8 cellular contexts compared by ENCODE assay signal in the genomic region with DNA sequence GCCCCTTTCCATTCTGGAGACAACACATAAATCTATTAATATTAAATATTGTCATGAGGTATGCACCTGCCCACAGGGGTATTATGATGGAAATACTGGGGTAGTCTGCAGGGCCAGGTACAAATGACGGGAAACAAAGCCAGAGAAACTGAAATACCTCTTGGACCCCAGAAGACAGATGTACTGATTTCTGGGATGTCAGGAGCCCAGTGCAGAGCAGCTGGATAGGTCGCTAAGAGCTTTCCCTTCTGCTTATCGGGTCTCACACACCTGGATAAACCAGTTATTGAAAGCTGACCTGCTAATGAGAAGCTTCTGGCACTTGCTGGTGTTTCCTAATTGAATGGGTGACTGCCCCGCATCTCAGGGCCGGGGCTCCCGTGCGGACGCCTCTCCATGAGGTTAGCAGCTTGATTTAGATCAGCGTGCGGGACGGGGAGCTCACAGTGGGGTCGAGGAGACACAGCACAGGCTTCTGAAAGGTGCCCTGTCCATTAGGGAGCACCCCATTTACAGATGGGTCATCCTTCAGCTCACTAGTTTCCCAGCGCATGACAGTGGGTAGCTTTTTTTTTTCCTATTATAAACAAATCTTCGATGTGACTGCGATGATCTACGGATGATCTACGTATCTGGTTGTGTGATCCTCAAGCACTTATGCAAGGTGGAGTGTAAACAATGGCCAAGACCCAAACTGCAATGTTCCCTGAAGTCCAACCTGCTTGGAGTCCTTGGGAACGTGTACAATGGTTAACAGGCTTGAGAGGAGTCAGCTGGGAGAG. TPM values are rescaled to one million over a fixed set of nuclear protein-coding genes. Genes with fewer than 3 reads are reported as not detected.
DNase-seq lines count a peak whose midpoint lies in the region; ATAC-seq lines count a peak whose summit lies in the region.

No MANE protein-coding gene starts in this region.

- CTCF ChIA-PET in activated naive CD4-positive, alpha-beta T cell treated with anti-CD3 and anti-CD28 coated beads, Interleukin-2, amount 10 ng/mL, durations not matched to agents 7 days and 5 days (lab: Charles Lee) = interaction anchor here (1.5 to 3.7 kb wide), 3 partner anchors 11 to 90 kb away, joined by 4 to 13 read pairs (median 6); no protein-coding TSS in a partner anchor

- peaks cover 24% of the 10 kb centered on the region for H3K4me1 ChIP-seq in thymus (ENCODE audit: control insufficient read depth, insufficient read depth, low read length)

- H3K9me3 ChIP-seq in thymus (ENCODE audit: control insufficient read depth) = no peaks in the 10 kb centered on the region

- H3K27ac ChIP-seq in layer of hippocampus (ENCODE audit: low read depth, low read length) = peak overlapping the region; percentile 90
- peak overlapping the region; percentile 93 for H3K27ac ChIP-seq in thymus (ENCODE audit: low read depth)

- H3K4me1 Mint-ChIP-seq in activated naive CD4-positive, alpha-beta T cell treated with anti-CD3 and anti-CD28 coated beads, Interleukin-2, amount 10 ng/mL, durations not matched to agents 7 days and 5 days = peaks cover 43% of the 10 kb centered on the region
- peaks cover 42% of the 10 kb centered on the region for H3K4me1 Mint-ChIP-seq in activated naive CD8-positive, alpha-beta T cell treated with anti-CD3 and anti-CD28 coated beads, Interleukin-2, amount 50 U/mL, for 24 hours

- WGBS in thymus = 89% methylated on average over 18 of the region's 18 CpGs

- H3K36me3 ChIP-seq in thymus (ENCODE audit: control insufficient read depth, insufficient read depth) = peaks cover 7% of the 10 kb centered on the region

- ATAC-seq in activated naive CD8-positive, alpha-beta T cell treated with anti-CD3 and anti-CD28 coated beads, Interleukin-2, amount 50 U/mL, for 24 hours = no peak
- no peak for ATAC-seq in HG02798 (IDR thresholded peaks at IDR 0.05; ENCODE audit: poor library complexity, unreplicated experiment)

- peak overlapping the region; percentile 80 for H3K4me3 Mint-ChIP-seq in activated naive CD4-positive, alpha-beta T cell treated with anti-CD3 and anti-CD28 coated beads, Interleukin-2, amount 10 ng/mL, durations not matched to agents 7 days and 5 days
- peak overlapping the region; percentile 84 for H3K4me3 Mint-ChIP-seq in activated naive CD8-positive, alpha-beta T cell treated with anti-CD3 and anti-CD28 coated beads, Interleukin-2, amount 50 U/mL, for 24 hours

- no peak overlapping the region for H3K4me3 ChIP-seq in thymus (ENCODE audit: low read length)

- H3K27ac Mint-ChIP-seq in activated naive CD4-positive, alpha-beta T cell treated with anti-CD3 and anti-CD28 coated beads, Interleukin-2, amount 10 ng/mL, durations not matched to agents 7 days and 5 days = peak overlapping the region; percentile 95
- peak overlapping the region; percentile 95 for H3K27ac Mint-ChIP-seq in activated naive CD8-positive, alpha-beta T cell treated with anti-CD3 and anti-CD28 coated beads, Interleukin-2, amount 50 U/mL, for 24 hours

- DNase-seq in activated naive CD4-positive, alpha-beta T cell treated with anti-CD3 and anti-CD28 coated beads, Interleukin-2, amount 10 ng/mL, durations not matched to agents 7 days and 5 days = no peak
- DNase-seq in activated naive CD4-positive, alpha-beta T cell treated with Interleukin-2 at 50 U/mL for 16 hours = no peak
- no peak for DNase-seq in activated naive CD8-positive, alpha-beta T cell treated with anti-CD3 and anti-CD28 coated beads, Interleukin-2, amount 50 U/mL, for 24 hours
- DNase-seq in NCI-H2029 (lab: John Stamatoyannopoulos, UW) (no peak), DMS 273 (lab: John Stamatoyannopoulos, UW; ENCODE audit: unreplicated experiment) (no peak)

- H3K27me3 Mint-ChIP-seq in activated naive CD4-positive, alpha-beta T cell treated with anti-CD3 and anti-CD28 coated beads, Interleukin-2, amount 10 ng/mL, durations not matched to agents 7 days and 5 days = peaks cover 14% of the 10 kb centered on the region
- H3K27me3 Mint-ChIP-seq in activated naive CD8-positive, alpha-beta T cell treated with anti-CD3 and anti-CD28 coated beads, Interleukin-2, amount 50 U/mL, for 24 hours = no peaks in the 10 kb centered on the region

- H3K27me3 ChIP-seq in layer of hippocampus (ENCODE audit: control insufficient read depth, insufficient read depth, low read length) (no peaks in the 10 kb centered on the region), thymus (ENCODE audit: control insufficient read depth, insufficient read depth) (no peaks in the 10 kb centered on the region)

- H3K36me3 Mint-ChIP-seq in activated naive CD4-positive, alpha-beta T cell treated with anti-CD3 and anti-CD28 coated beads, Interleukin-2, amount 10 ng/mL, durations not matched to agents 7 days and 5 days = peaks cover 36% of the 10 kb centered on the region
- peaks cover 21% of the 10 kb centered on the region for H3K36me3 Mint-ChIP-seq in activated naive CD8-positive, alpha-beta T cell treated with anti-CD3 and anti-CD28 coated beads, Interleukin-2, amount 50 U/mL, for 24 hours (ENCODE audit: low read depth)

- H3K9me3 Mint-ChIP-seq in activated naive CD4-positive, alpha-beta T cell treated with anti-CD3 and anti-CD28 coated beads, Interleukin-2, amount 10 ng/mL, durations not matched to agents 7 days and 5 days = peaks cover 5% of the 10 kb centered on the region
- no peaks in the 10 kb centered on the region for H3K9me3 Mint-ChIP-seq in activated naive CD8-positive, alpha-beta T cell treated with anti-CD3 and anti-CD28 coated beads, Interleukin-2, amount 50 U/mL, for 24 hours

RNA-seq across cellular contexts. Expression of a gene that starts 1.5 kb away (rescaled TPM):
- 37.1 TPM for polyA plus RNA-seq in thymus
